In the genomic region with DNA sequence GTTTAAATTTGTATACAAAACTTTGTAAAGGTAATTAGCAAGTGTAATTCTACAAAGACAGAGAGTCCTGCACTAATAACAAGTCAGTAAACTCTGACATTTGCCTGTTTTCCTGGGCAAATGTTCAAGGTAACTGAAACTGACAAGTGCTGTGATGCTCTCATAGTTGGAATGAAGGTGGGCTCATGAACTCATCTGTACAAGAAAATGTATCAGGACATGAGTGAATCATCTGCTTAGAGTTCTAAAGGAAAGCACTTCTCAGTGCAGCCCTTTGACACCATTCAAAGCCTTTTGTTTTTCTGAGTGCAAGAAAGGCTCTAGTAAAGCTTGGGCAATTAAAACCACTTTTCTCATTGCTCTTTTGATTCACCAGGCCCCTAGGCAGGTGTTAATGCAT, we compare ENCODE assay signal across 26 cellular contexts.
"Had no signal": no experiment of that assay in that cellular context is flagged by ENCODE, and none has a peak within 500 bp of the region (broad histone marks: within the 10 kb centered on the region; RNA-seq: fewer than 3 reads in every experiment).

No MANE protein-coding gene starts in this region.

- H3K9me3 ChIP-seq: breast epithelium, SJSA1 had no signal

- H3K4me1 Mint-ChIP-seq: activated CD8-positive, alpha-beta memory T cell treated with anti-CD3 and anti-CD28 coated beads, Interleukin-2, amount 10 ng/mL, durations not matched to agents 7 days and 5 days had no signal

- H3K27me3 Mint-ChIP-seq: activated naive CD4-positive, alpha-beta T cell treated with anti-CD3 and anti-CD28 coated beads, Interleukin-2, amount 50 U/mL, for 24 hours; activated T-cell treated with anti-CD3 and anti-CD28 coated beads, Interleukin-2, amount 50 U/mL, for 24 hours had no signal

- H3K27ac Mint-ChIP-seq: activated CD8-positive, alpha-beta memory T cell treated with anti-CD3 and anti-CD28 coated beads, Interleukin-2, amount 10 ng/mL, durations not matched to agents 7 days and 5 days; activated naive CD4-positive, alpha-beta T cell treated with anti-CD3 and anti-CD28 coated beads, Interleukin-2, amount 50 U/mL, for 24 hours; activated T-cell treated with anti-CD3 and anti-CD28 coated beads, Interleukin-2, amount 50 U/mL, for 24 hours; activated T-helper 1 cell treated with anti-CD3 and anti-CD28 coated beads, Interleukin-12 subunit alpha, Interleukin-12 subunit beta, Interleukin-2, Interleukin-4 antibody, amounts not matched to agents 30 ng/mL and 10 ng/mL and 1 ng/mL, durations not matched to agents 14 hours and 24 hours and 36 hours had no signal

- H3K4me3 Mint-ChIP-seq: activated CD8-positive, alpha-beta memory T cell treated with anti-CD3 and anti-CD28 coated beads, Interleukin-2, amount 10 ng/mL, durations not matched to agents 7 days and 5 days; activated naive CD4-positive, alpha-beta T cell treated with anti-CD3 and anti-CD28 coated beads, Interleukin-2, amount 50 U/mL, for 24 hours; activated T-cell treated with anti-CD3 and anti-CD28 coated beads, Interleukin-2, amount 50 U/mL, for 24 hours; activated T-helper 1 cell treated with anti-CD3 and anti-CD28 coated beads, Interleukin-12 subunit alpha, Interleukin-12 subunit beta, Interleukin-2, Interleukin-4 antibody, amounts not matched to agents 30 ng/mL and 10 ng/mL and 1 ng/mL, durations not matched to agents 14 hours and 24 hours and 36 hours had no signal

- ATAC-seq: activated CD4-positive, CD25-positive, alpha-beta regulatory T cell treated with anti-CD3 and anti-CD28 coated beads, Interleukin-2, amount 50 U/mL, for 24 hours; activated CD8-positive, alpha-beta memory T cell treated with anti-CD3 and anti-CD28 coated beads, Interleukin-2, amount 10 ng/mL, durations not matched to agents 7 days and 5 days; K562; Panc1; SK-N-SH treated with all-trans-retinoic acid at 6 μM for 48 hours had no signal

- H3K27me3 ChIP-seq: breast epithelium, SJSA1 had no signal

- DNase-seq: activated CD4-positive, alpha-beta T cell treated with anti-CD3 and anti-CD28 coated beads for 48 hours; activated CD4-positive, alpha-beta T cell treated with anti-CD3 and anti-CD28 coated beads, Interleukin-2, amount 50 U/mL, for 48 hours; activated CD8-positive, alpha-beta memory T cell treated with anti-CD3 and anti-CD28 coated beads, Interleukin-2, amount 10 ng/mL, durations not matched to agents 7 days and 5 days; activated effector memory CD4-positive, alpha-beta T cell treated with Interleukin-2 at 50 U/mL for 16 hours; activated naive CD4-positive, alpha-beta T cell; activated T-cell treated with anti-CD3 and anti-CD28 coated beads, Interleukin-2, amount 50 U/mL, for 24 hours; aorta; caudate nucleus; Karpas-422; MM.1S; NCI-H1694; NCI-H2081; NCI-H345; NCI-H510A; NCI-H526 treated with DMSO at 0.1 percent for 48 hours; SHP77; SW 1271 had no signal

- H3K27ac ChIP-seq: breast epithelium, RWPE1, SJSA1 had no signal

- H3K9me3 Mint-ChIP-seq: activated naive CD4-positive, alpha-beta T cell treated with anti-CD3 and anti-CD28 coated beads, Interleukin-2, amount 50 U/mL, for 24 hours; activated T-cell treated with anti-CD3 and anti-CD28 coated beads, Interleukin-2, amount 50 U/mL, for 24 hours; activated T-helper 1 cell treated with anti-CD3 and anti-CD28 coated beads, Interleukin-12 subunit alpha, Interleukin-12 subunit beta, Interleukin-2, Interleukin-4 antibody, amounts not matched to agents 30 ng/mL and 10 ng/mL and 1 ng/mL, durations not matched to agents 14 hours and 24 hours and 36 hours had no signal

- H3K36me3 ChIP-seq: breast epithelium, SJSA1 had no signal

- H3K4me3 ChIP-seq: breast epithelium, K562, SJSA1 had no signal

- H3K4me1 ChIP-seq: breast epithelium, SJSA1 had no signal
